24 cellular contexts compared by ENCODE assay signal in genomic region chr1:29586215-29586614, GRCh38.
"Had no signal": no experiment of that assay in that cellular context is flagged by ENCODE, and none has a peak within 500 bp of the region (broad histone marks: within the 10 kb centered on the region; RNA-seq: fewer than 3 reads in every experiment).

No MANE protein-coding gene starts in this region.

- H3K4me3 Mint-ChIP-seq: activated CD4-positive, alpha-beta memory T cell treated with anti-CD3 and anti-CD28 coated beads for 36 hours; activated CD4-positive, alpha-beta T cell treated with anti-CD3 and anti-CD28 coated beads for 36 hours; activated CD4-positive, alpha-beta T cell treated with anti-CD3 and anti-CD28 coated beads, Interleukin-2, amount 10 ng/mL, durations not matched to agents 24 days and 14 days; activated CD8-positive, alpha-beta T cell treated with anti-CD3 and anti-CD28 coated beads, Interleukin-2, amount 10 ng/mL, durations not matched to agents 7 days and 5 days; activated naive CD8-positive, alpha-beta T cell; activated T-cell treated with anti-CD3 and anti-CD28 coated beads, Interleukin-2, amount 50 U/mL, for 4 hours; activated T-helper 17 cell treated with anti-CD3 and anti-CD28 coated beads, Interleukin-2, amount 50 U/mL, for 72 hours had no signal

- H3K27me3 ChIP-seq: brain microvascular endothelial cell, foreskin keratinocyte had no signal

- H3K36me3 ChIP-seq: brain microvascular endothelial cell, gastrocnemius medialis, heart left ventricle had no signal

- H3K27ac ChIP-seq: brain microvascular endothelial cell, foreskin keratinocyte, gastrocnemius medialis, heart left ventricle had no signal

- H3K9me3 ChIP-seq: gastrocnemius medialis, heart left ventricle had no signal

- H3K4me1 Mint-ChIP-seq: activated CD4-positive, alpha-beta T cell treated with anti-CD3 and anti-CD28 coated beads for 36 hours; activated CD4-positive, alpha-beta T cell treated with anti-CD3 and anti-CD28 coated beads, Interleukin-2, amount 10 ng/mL, durations not matched to agents 24 days and 14 days; activated T-helper 17 cell treated with anti-CD3 and anti-CD28 coated beads, Interleukin-2, amount 50 U/mL, for 72 hours had no signal

- DNase-seq: activated CD4-positive, alpha-beta memory T cell treated with anti-CD3 and anti-CD28 coated beads for 36 hours; activated CD4-positive, alpha-beta T cell treated with anti-CD3 and anti-CD28 coated beads for 36 hours; activated CD4-positive, alpha-beta T cell treated with anti-CD3 and anti-CD28 coated beads, Interleukin-2, amount 10 ng/mL, durations not matched to agents 24 days and 14 days; activated CD4-positive, CD25-positive, alpha-beta regulatory T cell; activated CD4-positive, CD25-positive, alpha-beta regulatory T cell treated with anti-CD3 and anti-CD28 coated beads, Interleukin-2, amount 50 U/mL, for 72 hours; activated CD8-positive, alpha-beta T cell treated with anti-CD3 and anti-CD28 coated beads, Interleukin-2, amount 10 ng/mL, durations not matched to agents 7 days and 5 days; activated effector memory CD4-positive, alpha-beta T cell treated with Interleukin-2 at 50 U/mL for 16 hours; activated gamma-delta T cell treated with Interleukin-2 at 50 U/mL for 16 hours; activated naive CD4-positive, alpha-beta T cell treated with anti-CD3 and anti-CD28 coated beads, Interleukin-2, amount 50 U/mL, for 16 hours; activated naive CD4-positive, alpha-beta T cell treated with Interleukin-2 at 50 U/mL for 16 hours; activated T-cell treated with anti-CD3 and anti-CD28 coated beads, Interleukin-2, amount 50 U/mL, for 4 hours; amniotic stem cell; anterior cingulate cortex; brain microvascular endothelial cell; caudate nucleus; effector CD8-positive, alpha-beta T cell; gastrocnemius medialis; glutamatergic neuron; heart left ventricle; T-helper 2 cell had no signal

- H3K27ac Mint-ChIP-seq: activated CD4-positive, alpha-beta memory T cell treated with anti-CD3 and anti-CD28 coated beads for 36 hours; activated CD4-positive, alpha-beta T cell treated with anti-CD3 and anti-CD28 coated beads for 36 hours; activated CD4-positive, alpha-beta T cell treated with anti-CD3 and anti-CD28 coated beads, Interleukin-2, amount 10 ng/mL, durations not matched to agents 24 days and 14 days; activated CD8-positive, alpha-beta T cell treated with anti-CD3 and anti-CD28 coated beads, Interleukin-2, amount 10 ng/mL, durations not matched to agents 7 days and 5 days; activated naive CD8-positive, alpha-beta T cell; activated T-helper 17 cell treated with anti-CD3 and anti-CD28 coated beads, Interleukin-2, amount 50 U/mL, for 72 hours had no signal

- H3K4me1 ChIP-seq: gastrocnemius medialis, heart left ventricle had no signal

- ATAC-seq: activated CD4-positive, alpha-beta T cell treated with anti-CD3 and anti-CD28 coated beads for 36 hours; activated CD8-positive, alpha-beta T cell treated with anti-CD3 and anti-CD28 coated beads, Interleukin-2, amount 10 ng/mL, durations not matched to agents 7 days and 5 days; activated T-cell treated with anti-CD3 and anti-CD28 coated beads, Interleukin-2, amount 50 U/mL, for 4 hours; activated T-helper 17 cell treated with anti-CD3 and anti-CD28 coated beads, Interleukin-2, amount 50 U/mL, for 72 hours; esophagus mucosa; gastrocnemius medialis; heart left ventricle had no signal

- H3K4me3 ChIP-seq: gastrocnemius medialis, heart left ventricle had no signal

- H3K36me3 Mint-ChIP-seq: activated CD4-positive, alpha-beta memory T cell treated with anti-CD3 and anti-CD28 coated beads for 36 hours; activated naive CD8-positive, alpha-beta T cell had no signal
